In the genomic region with DNA sequence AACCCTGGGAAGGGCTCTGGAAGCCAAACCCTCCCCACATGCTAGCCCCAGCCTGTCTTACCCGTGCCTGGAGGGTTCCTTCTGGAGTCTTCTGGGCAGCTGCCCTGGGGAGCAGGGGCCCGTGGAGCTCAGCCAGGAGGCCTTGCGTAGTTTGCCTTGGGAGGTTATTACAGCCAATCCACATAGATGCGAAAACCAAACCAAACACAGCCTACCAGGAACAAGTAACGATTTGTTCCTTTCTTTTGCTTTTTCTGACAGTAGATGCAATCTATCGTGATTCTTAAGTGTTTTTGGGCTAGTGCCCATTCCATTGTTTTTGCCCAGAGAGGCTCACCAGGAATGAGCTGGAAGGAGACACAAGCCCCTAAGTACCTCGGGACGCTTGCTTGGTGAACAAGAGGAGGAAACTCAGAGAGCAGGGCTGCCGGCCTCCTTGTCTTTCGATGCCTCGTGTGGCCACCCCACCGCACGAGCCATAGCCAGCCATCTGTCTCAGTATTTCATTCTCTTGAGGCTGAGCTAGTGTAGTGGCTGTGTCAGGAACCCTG, we compare ENCODE assay signal across 16 cellular contexts.
DNase-seq lines count a peak whose midpoint lies in the region; ATAC-seq, FAIRE-seq and TF ChIP-seq lines count a peak whose summit lies in the region.
"Had no signal": no experiment of that assay in that cellular context is flagged by ENCODE, and none has a peak within 500 bp of the region (broad histone marks: within the 10 kb centered on the region; RNA-seq: fewer than 3 reads in every experiment).

No MANE protein-coding gene starts in this region.

- no peak for TF ChIP-seq CTCF in astrocyte of the spinal cord (IDR thresholded peaks at IDR 0.05; ENCODE audit: low read depth, low read length)

- intact Hi-C loops in cardiac septum (cut with DNase I): no loop called here
- intact Hi-C loops in Right ventricle myocardium inferior (cut with DNase I): no loop called here
- intact Hi-C loops in left cardiac atrium (cut with DNase I): no loop called here
- intact Hi-C loops in aorta (cut with DNase I): no loop called here

- H3K4me1 ChIP-seq in aorta (ENCODE audit: control insufficient read depth in 1 of 2, insufficient read depth in 2 of 2, low read length in 2 of 2): no peaks in the 10 kb centered on the region
- H3K4me1 ChIP-seq: parathyroid adenoma had no signal

- 51 to 53% methylated on average over 13 of the region's 13 CpGs for WGBS in aorta, 2 donors

- no peaks in the 10 kb centered on the region for H3K36me3 ChIP-seq in aorta (ENCODE audit: control insufficient read depth in 1 of 2, insufficient read depth in 2 of 2, low read length in 1 of 2)
- H3K36me3 ChIP-seq: vagina had no signal

- no peaks in the 10 kb centered on the region for H3K9me3 ChIP-seq in aorta (ENCODE audit: control insufficient read depth, low read length)
- H3K9me3 ChIP-seq: vagina had no signal

- H3K4me3 ChIP-seq in astrocyte of the spinal cord (ENCODE audit: low read depth, low read length): no peak overlapping the region
- no peak overlapping the region for H3K4me3 ChIP-seq in aorta (ENCODE audit: low read length in 2 of 2)
- H3K4me3 ChIP-seq: vagina had no signal

- DNase-seq in cardiac septum (ENCODE audit: low spot score): peak; percentile 67
- no peak for DNase-seq in Right ventricle myocardium inferior (ENCODE audit: missing footprints)
- peak; percentile 52 for DNase-seq in astrocyte of the spinal cord (ENCODE audit: low read depth, low spot score)
- peak; percentile 45 for DNase-seq in left cardiac atrium
- no peak for DNase-seq in aorta
- DNase-seq in NCI-H2081 (lab: John Stamatoyannopoulos, UW): no peak
- no peak for DNase-seq in NCI-H1417 treated with DMSO at 0.1 percent for 48 hours (lab: John Stamatoyannopoulos, UW)
- DNase-seq in GM19239 (ENCODE audit: insufficient read length, low spot score): no peak
- DNase-seq: effector CD4-positive, alpha-beta T cell; HFFc6; KBM-7; stimulated activated CD4-positive, alpha-beta T cell treated with anti-CD3 and anti-CD28 coated beads, Interleukin-1b, Interleukin-23, amount 100 ng/mL, for 48 hours had no signal

- ATAC-seq in Right ventricle myocardium inferior (no peak), left cardiac atrium (peak; percentile 41 to 47), aorta (ENCODE audit: low FRiP score) (peak; percentile 44)

- no peak for FAIRE-seq in GM19239 (lab: Jason Lieb, UNC)
- FAIRE-seq: GM18507, RCC 7860 had no signal

- no peak overlapping the region for H3K27ac ChIP-seq in aorta (ENCODE audit: low read depth in 1 of 2, low read length in 2 of 2)
- H3K27ac ChIP-seq: parathyroid adenoma, vagina had no signal

- in situ Hi-C loops in astrocyte of the spinal cord (cut with HindIII; ENCODE audit: low sequenced_read_pairs): no loop called here

- no peaks in the 10 kb centered on the region for H3K27me3 ChIP-seq in aorta (ENCODE audit: control insufficient read depth in 1 of 2, insufficient read depth in 2 of 2, low read length in 1 of 2)
- H3K27me3 ChIP-seq: vagina had no signal

Comparison
In these comparisons a context has a peak if more than half of its experiments do, and no peak if none do; other contexts are left out.
1. DNase-seq: peak in cardiac septum (single experiment), astrocyte of the spinal cord (single experiment) and left cardiac atrium (single experiment); none in Right ventricle myocardium inferior (single experiment), aorta (0 of 2), NCI-H2081 (0 of 2), NCI-H1417 treated with DMSO at 0.1 percent for 48 hours (single experiment) and GM19239 (single experiment).